ENCODE assay signal across 8 cellular contexts in genomic region chr12:57546438-57547365, GRCh38. TPM values are rescaled to one million over a fixed set of nuclear protein-coding genes. Genes with fewer than 3 reads are reported as not detected.
DNase-seq lines count a peak whose midpoint lies in the region; ATAC-seq and TF ChIP-seq lines count a peak whose summit lies in the region.

TSS of gene DCTN2 (minus strand) at chr12:57547192. CDS start at chr12:57547063, 129 bp downstream.

- H3K27me3 ChIP-seq in GM23338 (ENCODE audit: insufficient read depth) (peaks cover 14% of the 10 kb centered on the region), fibroblast of lung (ENCODE audit: control insufficient read depth, insufficient read depth, low read length) (peaks cover 10% of the 10 kb centered on the region)

- H2AFZ ChIP-seq in GM23338: peak within 1 kb of the TSS; percentile 58
- peak within 1 kb of the TSS; percentile 34 for H2AFZ ChIP-seq in fibroblast of lung (ENCODE audit: low read length)

- H4K20me1 ChIP-seq in GM23338 (replicated peaks; ENCODE audit: insufficient read depth) (peaks cover 16% of the 10 kb centered on the region; the same call in 1 of the 2 replicates), fibroblast of lung (ENCODE audit: control insufficient read depth, extremely low read depth, insufficient read depth, low read length) (no peaks in the 10 kb centered on the region)

- peak; percentile 82 for ATAC-seq in GM23338
- peak; percentile 90 to 93 for ATAC-seq in naive thymus-derived CD8-positive, alpha-beta T cell

- peak within 1 kb of the TSS; percentile 97 for H3K4me3 Mint-ChIP-seq in GM23338
- H3K4me3 Mint-ChIP-seq in naive thymus-derived CD8-positive, alpha-beta T cell: peak within 1 kb of the TSS; percentile 91 to 99 (median 97)

- peak within 1 kb of the TSS; percentile 94 for H3K27ac Mint-ChIP-seq in GM23338
- peak within 1 kb of the TSS; percentile 86 to 98 (median 94) for H3K27ac Mint-ChIP-seq in naive thymus-derived CD8-positive, alpha-beta T cell

- no peaks in the 10 kb centered on the region for H3K9me3 Mint-ChIP-seq in GM23338
- H3K9me3 Mint-ChIP-seq in naive thymus-derived CD8-positive, alpha-beta T cell: no peaks in the 10 kb centered on the region

- H3K36me3 ChIP-seq in GM23338 (ENCODE audit: insufficient read depth) (no peaks in the 10 kb centered on the region), fibroblast of lung (ENCODE audit: control insufficient read depth, insufficient read depth, low read length) (peaks cover 1% of the 10 kb centered on the region)

- no peak; a peak in 1 of 4 replicates for TF ChIP-seq CTCF in GM23338 (conservative IDR thresholded peaks at IDR 0.05; ENCODE audit: low read depth in 2 of 2)
- TF ChIP-seq CTCF in fibroblast of lung (conservative IDR thresholded peaks at IDR 0.05 in 1 of 2, IDR thresholded peaks at IDR 0.05 in 1 of 2; ENCODE audit: low read depth in 1 of 2, low read length in 2 of 2): peak in 1 of 2 donors; percentile 13

- peak within 1 kb of the TSS; percentile 97 for H3K4me2 ChIP-seq in GM23338
- H3K4me2 ChIP-seq in fibroblast of lung (ENCODE audit: extremely low read depth, insufficient read depth, low read length): peak within 1 kb of the TSS; percentile 96

- no peak within 1 kb of the TSS for H3K27ac ChIP-seq in GM23338 (ENCODE audit: low read depth)
- H3K27ac ChIP-seq in fibroblast of lung (ENCODE audit: insufficient read depth, low read length): peak within 1 kb of the TSS; percentile 82

- peaks cover 13% of the 10 kb centered on the region for H3K27me3 Mint-ChIP-seq in GM23338 (ENCODE audit: insufficient read depth, low read depth, poor library complexity)
- peaks cover 0 to 14% (median 0%) of the 10 kb centered on the region in 5 donors for H3K27me3 Mint-ChIP-seq in naive thymus-derived CD8-positive, alpha-beta T cell

- H3K4me1 ChIP-seq in GM23338 (ENCODE audit: insufficient read depth): peaks cover 22% of the 10 kb centered on the region
- H3K4me1 ChIP-seq in fibroblast of lung (ENCODE audit: control insufficient read depth, extremely low read depth, insufficient read depth, low read length): peaks cover 7% of the 10 kb centered on the region

- DNase-seq in EH (ENCODE audit: low read depth): peak; percentile 99
- DNase-seq in GM23338 (ENCODE audit: low spot score): peak; percentile 99
- DNase-seq in LHCN-M2 (ENCODE audit: low read depth): peak; percentile 97
- DNase-seq in RPMI8226: peak; percentile 97
- peak; percentile 82 to 86 for DNase-seq in activated T-helper 1 cell treated with anti-CD3 and anti-CD28 coated beads, Interleukin-2, amount 50 U/mL, for 16 hours (ENCODE audit: low read depth in 1 of 2, low spot score in 1 of 2)
- peak; percentile 94 to 97 for DNase-seq in fibroblast of lung (ENCODE audit: low read depth in 2 of 2)
- peak; percentile 76 to 96 (median 90) for DNase-seq in naive thymus-derived CD8-positive, alpha-beta T cell
- DNase-seq in stimulated activated naive CD4-positive, alpha-beta T cell (lab: John Stamatoyannopoulos, UW): peak; percentile 79 to 92 (median 88)

- H3K4me3 ChIP-seq in GM23338 (peak within 1 kb of the TSS; percentile 96), fibroblast of lung (replicated peaks in 1 of 4; ENCODE audit: control extremely low read depth in 1 of 4, insufficient read depth in 1 of 4, low read depth in 3 of 4, low read length in 4 of 4) (peak within 1 kb of the TSS; percentile 78 to 96 (median 88))

- no peaks in the 10 kb centered on the region for H3K9me2 ChIP-seq in GM23338 (ENCODE audit: insufficient read depth)

- peaks cover 12% of the 10 kb centered on the region for H3F3A ChIP-seq in GM23338 (replicated peaks; ENCODE audit: low read depth)

- no peaks in the 10 kb centered on the region for H3K9me3 ChIP-seq in fibroblast of lung (ENCODE audit: control insufficient read depth, insufficient read depth, low read depth, low read length)

- peaks cover 38% of the 10 kb centered on the region for H3K79me2 ChIP-seq in GM23338 (replicated peaks; ENCODE audit: insufficient read depth)
- peaks cover 28% of the 10 kb centered on the region for H3K79me2 ChIP-seq in fibroblast of lung (ENCODE audit: control insufficient read depth, insufficient read depth, low read length)

- H3K9ac ChIP-seq in fibroblast of lung (ENCODE audit: insufficient read depth, low read length): peak within 1 kb of the TSS; percentile 90

- POLR2A ChIA-PET in naive thymus-derived CD8-positive, alpha-beta T cell (lab: Charles Lee): interaction anchor here (0.5 to 2.4 kb wide), 7 partner anchors 9 to 44 kb away, joined by 3 to 12 read pairs (median 3); partner anchors contain the start of gene DDIT3

- H3K36me3 Mint-ChIP-seq in GM23338 (ENCODE audit: low read depth): peaks cover 3% of the 10 kb centered on the region; the same call in 2 of the 3 replicates
- H3K36me3 Mint-ChIP-seq in naive thymus-derived CD8-positive, alpha-beta T cell: peaks cover 0 to 5% (median 0%) of the 10 kb centered on the region in 3 donors

- peaks cover 37% of the 10 kb centered on the region for H3K4me1 Mint-ChIP-seq in GM23338
- peaks cover 29 to 61% (median 57%) of the 10 kb centered on the region in 4 donors for H3K4me1 Mint-ChIP-seq in naive thymus-derived CD8-positive, alpha-beta T cell

TF ChIP-seq in GM23338, 12 proteins besides CTCF, POLR2A, EP300 and RAD21:
- 0 out of 2 replicates have a peak, but pooled peaks have one; percentile 39 for TF ChIP-seq POLR2AphosphoS5 (IDR thresholded peaks at IDR 0.05; ENCODE audit: low read depth)
- peak; percentile 89 for TF ChIP-seq CREB1 (CRISPR knock-in tag; IDR thresholded peaks at IDR 0.05; ENCODE audit: low read depth)
- TF ChIP-seq ETS1 (IDR thresholded peaks at IDR 0.05): peak; percentile 91
- TF ChIP-seq REST (IDR thresholded peaks at IDR 0.05; ENCODE audit: unreplicated experiment): no peak

RNA-seq across cellular contexts. Expression of gene DCTN2, which starts in this region (rescaled TPM):
- 134 and 157 TPM in 2 replicates for total RNA-seq in GM23338 (2014; rRNA removed; shearing (Covaris generic))
- polyA plus RNA-seq in GM23338 (2016; fragmentation: Nextera tagmentation; extraction: Ambion mirVana) (56.1 and 62.3 TPM in 2 replicates), fibroblast of lung (211 and 229 TPM in 2 replicates)
- total RNA-seq in LHCN-M2 (2014; rRNA removed) (177 and 202 TPM in 2 replicates), fibroblast of lung (101 and 108 TPM in 2 replicates)
- 186 TPM for polyA plus RNA-seq in LHCN-M2 (2012)
- 160 and 172 TPM in 2 replicates for polyA plus RNA-seq in fibroblast of lung (2012)
- polyA minus RNA-seq in fibroblast of lung (ENCODE audit: low replicate concordance): 97.2 and 166 TPM in 2 replicates
- 10 to 100 TPM; 69.0 to 70.5 TPM for total RNA-seq in naive thymus-derived CD8-positive, alpha-beta T cell
- 10 to 100 TPM; 60.6 to 67.8 (median 67.7) TPM for polyA plus RNA-seq in naive thymus-derived CD8-positive, alpha-beta T cell
